In the genomic region with DNA sequence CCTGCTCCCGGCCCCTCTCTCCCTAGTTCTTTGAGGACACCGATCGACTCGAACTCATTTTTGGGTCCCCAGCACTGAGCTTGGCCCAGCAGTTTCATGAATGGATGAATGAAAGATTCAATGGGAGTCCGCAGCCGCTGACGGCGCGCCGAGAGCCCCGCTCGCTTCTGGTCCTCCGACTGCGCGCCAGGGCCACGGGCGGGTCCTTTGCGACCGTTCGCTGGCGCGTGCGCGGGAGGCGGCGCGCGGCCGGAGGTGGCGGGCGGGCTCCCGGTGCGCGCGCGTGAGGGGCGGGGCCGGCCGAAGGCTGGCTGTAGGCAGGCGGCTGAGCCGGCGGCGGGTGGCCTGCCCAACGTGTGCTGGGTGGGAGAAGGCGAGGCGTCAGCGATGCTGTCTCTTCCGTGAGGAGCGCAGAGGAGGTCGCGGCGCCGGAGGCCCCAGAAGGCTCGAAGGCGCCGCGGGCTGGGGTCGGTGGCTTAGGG, we compare ENCODE assay signal across 8 cellular contexts. TPM values are rescaled to one million over a fixed set of nuclear protein-coding genes. Genes with fewer than 3 reads are reported as not detected.
DNase-seq lines count a peak whose midpoint lies in the region; ATAC-seq and TF ChIP-seq lines count a peak whose summit lies in the region.

MAST2 (plus strand) TSS at position 314 of the 482 bp plus-strand sequence. CDS start 284 bp downstream, outside the sequence.

- TF ChIP-seq CTCF in AG10803 (conservative IDR thresholded peaks at IDR 0.05; ENCODE audit: low read length) (no peak), chondrocyte (IDR thresholded peaks at IDR 0.05) (no peak)

- H3K9me3 Mint-ChIP-seq in chondrocyte (ENCODE audit: low read depth): no peaks in the 10 kb centered on the region

- peak; percentile 83 for DNase-seq in AG10803 (ENCODE audit: low read depth)
- peak; percentile 87 to 95 for DNase-seq in NCI-H446 (lab: John Stamatoyannopoulos, UW)
- DNase-seq in activated CD4-positive, alpha-beta T cell treated with anti-CD3 and anti-CD28 coated beads for 24 hours (ENCODE audit: low read depth in 2 of 2): peak; percentile 75 to 79
- DNase-seq in chondrocyte (ENCODE audit: low spot score): peak; percentile 95
- peak; percentile 93 for DNase-seq in kidney tubule cell (ENCODE audit: low spot score)
- peak; percentile 67 to 82 for DNase-seq in stimulated activated CD4-positive, alpha-beta T cell treated with anti-CD3 and anti-CD28 coated beads, Interleukin-15, amount 100 ng/mL, for 48 hours (ENCODE audit: low read depth in 2 of 2)

- peak within 1 kb of the TSS; percentile 99 for H3K27ac Mint-ChIP-seq in chondrocyte (ENCODE audit: unreplicated experiment)

- peaks cover 34% of the 10 kb centered on the region for H3K4me1 Mint-ChIP-seq in chondrocyte (ENCODE audit: low read depth)

- ATAC-seq in GM19043 (IDR thresholded peaks at IDR 0.05; ENCODE audit: low read depth, unreplicated experiment): peak; percentile 81
- ATAC-seq in HG03342 (IDR thresholded peaks at IDR 0.05; ENCODE audit: unreplicated experiment): peak; percentile 87

- peak within 1 kb of the TSS; percentile 91 for H3K4me3 Mint-ChIP-seq in chondrocyte (ENCODE audit: unreplicated experiment)

- peaks cover 5% of the 10 kb centered on the region for H3K36me3 Mint-ChIP-seq in chondrocyte (ENCODE audit: low read depth)

- peak within 1 kb of the TSS; percentile 75 for H3K4me3 ChIP-seq in AG10803 (ENCODE audit: low read length)

- no peaks in the 10 kb centered on the region for H3K27me3 Mint-ChIP-seq in chondrocyte (ENCODE audit: low read depth)

RNA-seq across cellular contexts. Expression of gene MAST2, which starts in this region (rescaled TPM):
- 51.2 to 61.8 TPM (median 53.2 TPM) in 3 replicates for total RNA-seq in chondrocyte

Comparison
In these comparisons a context has a peak if more than half of its experiments do, and no peak if none do; other contexts are left out.
1. Peak in every context shown above with its lines: DNase-seq, ATAC-seq and H3K4me3 ChIP-seq.